ENCODE assay signal across 1 cellular context in the genomic region with DNA sequence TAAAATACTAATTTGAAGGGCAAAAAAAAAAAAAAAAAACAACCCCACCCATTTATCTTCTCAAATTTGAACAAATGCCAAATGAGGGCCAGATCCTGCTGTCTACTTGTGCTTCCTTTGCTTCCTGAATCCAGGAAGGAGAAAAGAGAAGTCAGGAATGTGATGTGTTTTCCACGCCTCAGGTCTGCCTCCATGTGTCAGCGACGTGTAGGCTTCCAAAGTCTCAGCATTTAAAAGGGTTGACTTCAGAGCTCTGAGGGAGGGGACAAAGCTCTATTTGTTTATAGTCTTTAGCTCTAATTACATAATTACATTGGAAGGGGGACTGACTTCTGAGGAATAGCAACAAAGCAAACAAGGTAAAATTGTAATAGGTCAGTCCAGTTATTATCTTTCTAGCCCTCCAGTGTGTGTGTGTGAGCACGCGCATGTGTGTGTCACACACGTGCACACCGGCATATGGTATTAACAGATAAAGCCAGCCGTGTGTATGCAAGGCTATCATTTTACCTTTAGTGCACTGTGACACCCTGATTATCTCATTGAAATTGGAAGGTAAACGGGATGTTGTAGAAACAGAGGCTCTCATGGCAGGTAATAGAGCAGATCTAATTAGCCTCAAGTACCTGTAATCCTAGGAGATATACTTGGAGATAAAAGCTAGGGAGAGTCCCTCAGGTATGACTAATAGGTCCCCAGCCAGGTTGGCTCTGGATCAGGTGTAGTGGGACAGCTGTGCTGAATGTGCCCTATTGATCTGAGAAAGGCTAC.
TF ChIP-seq lines count a peak whose summit lies in the region.

No MANE protein-coding gene starts in this region.

TF ChIP-seq in GM23338, 12 proteins besides CTCF, POLR2A, EP300 and RAD21 (continued from another document):
- TF ChIP-seq, protein P1, sequence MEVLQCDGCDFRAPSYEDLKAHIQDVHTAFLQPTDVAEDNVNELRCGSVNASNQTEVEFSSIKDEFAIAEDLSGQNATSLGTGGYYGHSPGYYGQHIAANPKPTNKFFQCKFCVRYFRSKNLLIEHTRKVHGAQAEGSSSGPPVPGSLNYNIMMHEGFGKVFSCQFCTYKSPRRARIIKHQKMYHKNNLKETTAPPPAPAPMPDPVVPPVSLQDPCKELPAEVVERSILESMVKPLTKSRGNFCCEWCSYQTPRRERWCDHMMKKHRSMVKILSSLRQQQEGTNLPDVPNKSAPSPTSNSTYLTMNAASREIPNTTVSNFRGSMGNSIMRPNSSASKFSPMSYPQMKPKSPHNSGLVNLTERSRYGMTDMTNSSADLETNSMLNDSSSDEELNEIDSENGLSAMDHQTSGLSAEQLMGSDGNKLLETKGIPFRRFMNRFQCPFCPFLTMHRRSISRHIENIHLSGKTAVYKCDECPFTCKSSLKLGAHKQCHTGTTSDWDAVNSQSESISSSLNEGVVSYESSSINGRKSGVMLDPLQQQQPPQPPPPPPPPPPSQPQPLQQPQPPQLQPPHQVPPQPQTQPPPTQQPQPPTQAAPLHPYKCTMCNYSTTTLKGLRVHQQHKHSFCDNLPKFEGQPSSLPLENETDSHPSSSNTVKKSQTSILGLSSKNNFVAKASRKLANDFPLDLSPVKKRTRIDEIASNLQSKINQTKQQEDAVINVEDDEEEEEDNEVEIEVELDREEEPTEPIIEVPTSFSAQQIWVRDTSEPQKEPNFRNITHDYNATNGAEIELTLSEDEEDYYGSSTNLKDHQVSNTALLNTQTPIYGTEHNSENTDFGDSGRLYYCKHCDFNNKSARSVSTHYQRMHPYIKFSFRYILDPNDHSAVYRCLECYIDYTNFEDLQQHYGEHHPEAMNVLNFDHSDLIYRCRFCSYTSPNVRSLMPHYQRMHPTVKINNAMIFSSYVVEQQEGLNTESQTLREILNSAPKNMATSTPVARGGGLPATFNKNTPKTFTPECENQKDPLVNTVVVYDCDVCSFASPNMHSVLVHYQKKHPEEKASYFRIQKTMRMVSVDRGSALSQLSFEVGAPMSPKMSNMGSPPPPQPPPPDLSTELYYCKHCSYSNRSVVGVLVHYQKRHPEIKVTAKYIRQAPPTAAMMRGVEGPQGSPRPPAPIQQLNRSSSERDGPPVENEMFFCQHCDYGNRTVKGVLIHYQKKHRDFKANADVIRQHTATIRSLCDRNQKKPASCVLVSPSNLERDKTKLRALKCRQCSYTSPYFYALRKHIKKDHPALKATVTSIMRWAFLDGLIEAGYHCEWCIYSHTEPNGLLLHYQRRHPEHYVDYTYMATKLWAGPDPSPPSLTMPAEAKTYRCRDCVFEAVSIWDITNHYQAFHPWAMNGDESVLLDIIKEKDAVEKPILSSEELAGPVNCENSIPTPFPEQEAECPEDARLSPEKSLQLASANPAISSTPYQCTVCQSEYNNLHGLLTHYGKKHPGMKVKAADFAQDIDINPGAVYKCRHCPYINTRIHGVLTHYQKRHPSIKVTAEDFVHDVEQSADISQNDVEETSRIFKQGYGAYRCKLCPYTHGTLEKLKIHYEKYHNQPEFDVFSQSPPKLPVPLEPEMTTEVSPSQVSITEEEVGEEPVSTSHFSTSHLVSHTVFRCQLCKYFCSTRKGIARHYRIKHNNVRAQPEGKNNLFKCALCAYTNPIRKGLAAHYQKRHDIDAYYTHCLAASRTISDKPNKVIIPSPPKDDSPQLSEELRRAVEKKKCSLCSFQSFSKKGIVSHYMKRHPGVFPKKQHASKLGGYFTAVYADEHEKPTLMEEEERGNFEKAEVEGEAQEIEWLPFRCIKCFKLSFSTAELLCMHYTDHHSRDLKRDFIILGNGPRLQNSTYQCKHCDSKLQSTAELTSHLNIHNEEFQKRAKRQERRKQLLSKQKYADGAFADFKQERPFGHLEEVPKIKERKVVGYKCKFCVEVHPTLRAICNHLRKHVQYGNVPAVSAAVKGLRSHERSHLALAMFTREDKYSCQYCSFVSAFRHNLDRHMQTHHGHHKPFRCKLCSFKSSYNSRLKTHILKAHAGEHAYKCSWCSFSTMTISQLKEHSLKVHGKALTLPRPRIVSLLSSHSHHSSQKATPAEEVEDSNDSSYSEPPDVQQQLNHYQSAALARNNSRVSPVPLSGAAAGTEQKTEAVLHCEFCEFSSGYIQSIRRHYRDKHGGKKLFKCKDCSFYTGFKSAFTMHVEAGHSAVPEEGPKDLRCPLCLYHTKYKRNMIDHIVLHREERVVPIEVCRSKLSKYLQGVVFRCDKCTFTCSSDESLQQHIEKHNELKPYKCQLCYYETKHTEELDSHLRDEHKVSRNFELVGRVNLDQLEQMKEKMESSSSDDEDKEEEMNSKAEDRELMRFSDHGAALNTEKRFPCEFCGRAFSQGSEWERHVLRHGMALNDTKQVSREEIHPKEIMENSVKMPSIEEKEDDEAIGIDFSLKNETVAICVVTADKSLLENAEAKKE (CRISPR knock-in tag; IDR thresholded peaks at IDR 0.05): no peak
- TF ChIP-seq, protein P2, sequence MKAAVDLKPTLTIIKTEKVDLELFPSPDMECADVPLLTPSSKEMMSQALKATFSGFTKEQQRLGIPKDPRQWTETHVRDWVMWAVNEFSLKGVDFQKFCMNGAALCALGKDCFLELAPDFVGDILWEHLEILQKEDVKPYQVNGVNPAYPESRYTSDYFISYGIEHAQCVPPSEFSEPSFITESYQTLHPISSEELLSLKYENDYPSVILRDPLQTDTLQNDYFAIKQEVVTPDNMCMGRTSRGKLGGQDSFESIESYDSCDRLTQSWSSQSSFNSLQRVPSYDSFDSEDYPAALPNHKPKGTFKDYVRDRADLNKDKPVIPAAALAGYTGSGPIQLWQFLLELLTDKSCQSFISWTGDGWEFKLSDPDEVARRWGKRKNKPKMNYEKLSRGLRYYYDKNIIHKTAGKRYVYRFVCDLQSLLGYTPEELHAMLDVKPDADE (IDR thresholded peaks at IDR 0.05): no peak
- TF ChIP-seq NANOG (IDR thresholded peaks at IDR 0.05; ENCODE audit: borderline replicate concordance) (no peak), ZNF114 (CRISPR knock-in tag; IDR thresholded peaks at IDR 0.05) (no peak), EZH2 (IDR thresholded peaks at IDR 0.05; ENCODE audit: low read depth, unreplicated experiment) (no peak), JUNB (IDR thresholded peaks at IDR 0.05; ENCODE audit: unreplicated experiment) (no peak), EZH2phosphoT487 (IDR thresholded peaks at IDR 0.05; ENCODE audit: unreplicated experiment) (no peak), POLR2AphosphoS5 (IDR thresholded peaks at IDR 0.05; ENCODE audit: low read depth) (no peak)
